13 cellular contexts compared by ENCODE assay signal in genomic region chr11:25970726-25971508, GRCh38.
DNase-seq lines count a peak whose midpoint lies in the region; ATAC-seq, FAIRE-seq and TF ChIP-seq lines count a peak whose summit lies in the region.
"Had no signal": no experiment of that assay in that cellular context is flagged by ENCODE, and none has a peak within 500 bp of the region (broad histone marks: within the 10 kb centered on the region; RNA-seq: fewer than 3 reads in every experiment).

No MANE protein-coding gene starts in this region.

- TF ChIP-seq CTCF in DND-41 (IDR thresholded peaks at IDR 0.05; ENCODE audit: borderline replicate concordance, extremely low read depth, low read length, poor library complexity, severe bottlenecking) (peak; percentile 24), GM12878 (IDR thresholded peaks at IDR 0.05 in 2 of 3, conservative IDR thresholded peaks at IDR 0.05 in 1 of 3; ENCODE audit: control insufficient read depth in 2 of 3, extremely low read depth in 1 of 3, insufficient read depth in 1 of 3, low read depth in 3 of 3, low read length in 3 of 3) (peak in 2 of 3 experiments; percentile 30 to 41; a peak in 4 of 6 replicates), neural cell (IDR thresholded peaks at IDR 0.05; ENCODE audit: poor library complexity, severe bottlenecking) (peak; percentile 15)

- H3F3A ChIP-seq in neural cell (ENCODE audit: insufficient read depth, low read length, poor library complexity, severe bottlenecking): no peaks in the 10 kb centered on the region

- intact Hi-C loops in GM12878 (cut with micrococcal nuclease; ENCODE audit: unreplicated experiment): no loop called here

- no peaks in the 10 kb centered on the region for H3K9me2 ChIP-seq in neural cell (ENCODE audit: insufficient read depth, low read length)

- TF ChIP-seq RAD21 in GM12878 (IDR thresholded peaks at IDR 0.05; ENCODE audit: insufficient read depth, low read depth, low read length): no peak
- TF ChIP-seq RAD21 in neural cell (conservative IDR thresholded peaks at IDR 0.05): no peak

- H3K4me1 ChIP-seq in DND-41 (ENCODE audit: insufficient read depth, low read length) (no peaks in the 10 kb centered on the region), GM12878 (ENCODE audit: control insufficient read depth, insufficient read depth, low read length) (no peaks in the 10 kb centered on the region)
- H3K4me1 ChIP-seq: body of pancreas, left lung, parathyroid adenoma, tibial artery had no signal

- DNase-seq in DND-41: no peak
- no peak for DNase-seq in GM12878 (ENCODE audit: low read depth, low spot score)
- no peak for DNase-seq in ecto neural progenitor cell (ENCODE audit: low spot score)
- DNase-seq in SIG-M5 (lab: John Stamatoyannopoulos, UW): no peak
- DNase-seq in cerebellum (ENCODE audit: low spot score): no peak
- DNase-seq: body of pancreas, left lung, NCI-H226, tibial artery had no signal

- no peak for TF ChIP-seq EP300 in GM12878 (IDR thresholded peaks at IDR 0.05; ENCODE audit: borderline replicate concordance in 1 of 2, control insufficient read depth in 1 of 2, low read depth in 2 of 2, low read length in 2 of 2)
- no peak for TF ChIP-seq EP300 in neural cell (conservative IDR thresholded peaks at IDR 0.05; ENCODE audit: poor library complexity, severe bottlenecking)

- H3K79me2 ChIP-seq in DND-41 (ENCODE audit: insufficient read depth, low read length) (no peaks in the 10 kb centered on the region), GM12878 (ENCODE audit: control insufficient read depth, insufficient read depth, low read length) (no peaks in the 10 kb centered on the region), neural cell (replicated peaks; ENCODE audit: insufficient read depth, low read length) (no peaks in the 10 kb centered on the region)
- H3K79me2 ChIP-seq: parathyroid adenoma had no signal

- CTCF ChIA-PET in GM12878 (lab: Yijun Ruan, JAX): no interaction called here

- in situ Hi-C loops in GM12878 (cut with MboI): no loop called here

- no peaks in the 10 kb centered on the region for H4K20me1 ChIP-seq in DND-41 (ENCODE audit: insufficient read depth, low read length)
- H4K20me1 ChIP-seq in GM12878 (ENCODE audit: control insufficient read depth, insufficient read depth): no peaks in the 10 kb centered on the region
- H4K20me1 ChIP-seq in neural cell (ENCODE audit: insufficient read depth): no peaks in the 10 kb centered on the region

- no peak overlapping the region for H3K9ac ChIP-seq in DND-41 (ENCODE audit: low read depth, low read length)
- H3K9ac ChIP-seq in GM12878 (ENCODE audit: control insufficient read depth, insufficient read depth, low read length): no peak overlapping the region
- no peak overlapping the region for H3K9ac ChIP-seq in neural cell (ENCODE audit: low read length)
- H3K9ac ChIP-seq: parathyroid adenoma had no signal

- H2AFZ ChIP-seq in DND-41 (ENCODE audit: low read depth, low read length): no peak overlapping the region
- H2AFZ ChIP-seq in GM12878 (ENCODE audit: control insufficient read depth, low read depth, low read length): no peak overlapping the region
- H2AFZ ChIP-seq in neural cell (ENCODE audit: low read depth, low read length): no peak overlapping the region
- H2AFZ ChIP-seq: parathyroid adenoma had no signal

- H3K4me3 ChIP-seq in DND-41 (ENCODE audit: low read depth in 1 of 2, low read length in 2 of 2): no peak overlapping the region
- H3K4me3 ChIP-seq in GM12878: no peak overlapping the region
- no peak overlapping the region for H3K4me3 ChIP-seq in neural cell (ENCODE audit: low read length)
- H3K4me3 ChIP-seq: body of pancreas, left lung, tibial artery had no signal

- H3K9me3 ChIP-seq in DND-41 (ENCODE audit: insufficient read depth, low read length, severe bottlenecking) (no peaks in the 10 kb centered on the region), GM12878 (replicated peaks; ENCODE audit: control insufficient read depth, insufficient read depth, low read length) (no peaks in the 10 kb centered on the region), neural cell (ENCODE audit: low read length) (no peaks in the 10 kb centered on the region)
- H3K9me3 ChIP-seq: body of pancreas, left lung, tibial artery had no signal

- ATAC-seq in DND-41 (ENCODE audit: insufficient read depth, low read depth) (no peak), HG03342 (IDR thresholded peaks at IDR 0.05; ENCODE audit: unreplicated experiment) (peak; percentile 72), GM12878 (0 out of 3 replicates have a peak, but pooled peaks have one; percentile 43)
- ATAC-seq: body of pancreas, left lung had no signal

- SMC1A ChIA-PET in GM12878 (lab: Charles Lee; ENCODE audit: uncharacterized antibody, unreplicated experiment): interaction anchor here (2.0 kb wide), 1 partner anchor 11 kb away, joined by 11 read pairs; no protein-coding TSS in a partner anchor

- H3K36me3 ChIP-seq in DND-41 (ENCODE audit: insufficient read depth, low read length) (no peaks in the 10 kb centered on the region), GM12878 (ENCODE audit: control insufficient read depth in 2 of 2, insufficient read depth in 2 of 2, low read length in 1 of 2) (no peaks in the 10 kb centered on the region), neural cell (ENCODE audit: insufficient read depth, low read length) (no peaks in the 10 kb centered on the region)
- H3K36me3 ChIP-seq: left lung, tibial artery had no signal

- RAD21 ChIA-PET in GM12878 (lab: Charles Lee; ENCODE audit: unreplicated experiment): no interaction called here

- POLR2A ChIA-PET in GM12878 (lab: Charles Lee): no interaction called here

- no peak for FAIRE-seq in GM12878 (lab: Jason Lieb, UNC)
- FAIRE-seq: G401.6 had no signal

- 12% methylated on average over 2 of the region's 2 CpGs for WGBS in GM12878 (ENCODE audit: insufficient coverage, insufficient replicate concordance, low lambda C conversion rate, missing lambda C conversion rate)

- no peak for TF ChIP-seq POLR2A in GM12878 (IDR thresholded peaks at IDR 0.05; ENCODE audit: low read depth, low read length)

- no peaks in the 10 kb centered on the region for H3K27me3 ChIP-seq in DND-41 (ENCODE audit: insufficient read depth, low read length, poor library complexity)
- no peaks in the 10 kb centered on the region for H3K27me3 ChIP-seq in GM12878 (replicated peaks in 1 of 2; ENCODE audit: control insufficient read depth in 2 of 2, insufficient read depth in 2 of 2, low read length in 1 of 2)
- H3K27me3 ChIP-seq in neural cell (ENCODE audit: insufficient read depth, low read depth, low read length): no peaks in the 10 kb centered on the region
- H3K27me3 ChIP-seq: body of pancreas, left lung, tibial artery had no signal

- H3K4me2 ChIP-seq in DND-41 (ENCODE audit: insufficient read depth, low read length) (no peak overlapping the region), GM12878 (ENCODE audit: control insufficient read depth, insufficient read depth) (no peak overlapping the region), neural cell (ENCODE audit: low read length) (no peak overlapping the region)

- H3K27ac ChIP-seq in DND-41 (ENCODE audit: low read length) (no peak overlapping the region), GM12878 (ENCODE audit: control insufficient read depth, insufficient read depth) (no peak overlapping the region), neural cell (ENCODE audit: low read length) (no peak overlapping the region)
- H3K27ac ChIP-seq: body of pancreas, left lung, parathyroid adenoma, tibial artery had no signal

- no TSS peak for BruUV-seq in GM12878 (replicated peaks; lab: Mats Ljungman, UMichigan)

TF ChIP-seq in neural cell, 6 proteins besides CTCF, POLR2A, EP300 and RAD21:
- TF ChIP-seq MXI1 (conservative IDR thresholded peaks at IDR 0.05; ENCODE audit: poor library complexity, severe bottlenecking): no peak
- no peak for TF ChIP-seq POLR2AphosphoS5 (IDR thresholded peaks at IDR 0.05)
- no peak for TF ChIP-seq EZH2 (IDR thresholded peaks at IDR 0.05; ENCODE audit: borderline replicate concordance, insufficient read depth, low read length, poor library complexity, severe bottlenecking)
- no peak for TF ChIP-seq SMC3 (conservative IDR thresholded peaks at IDR 0.05; ENCODE audit: poor library complexity)
- TF ChIP-seq, protein P1, sequence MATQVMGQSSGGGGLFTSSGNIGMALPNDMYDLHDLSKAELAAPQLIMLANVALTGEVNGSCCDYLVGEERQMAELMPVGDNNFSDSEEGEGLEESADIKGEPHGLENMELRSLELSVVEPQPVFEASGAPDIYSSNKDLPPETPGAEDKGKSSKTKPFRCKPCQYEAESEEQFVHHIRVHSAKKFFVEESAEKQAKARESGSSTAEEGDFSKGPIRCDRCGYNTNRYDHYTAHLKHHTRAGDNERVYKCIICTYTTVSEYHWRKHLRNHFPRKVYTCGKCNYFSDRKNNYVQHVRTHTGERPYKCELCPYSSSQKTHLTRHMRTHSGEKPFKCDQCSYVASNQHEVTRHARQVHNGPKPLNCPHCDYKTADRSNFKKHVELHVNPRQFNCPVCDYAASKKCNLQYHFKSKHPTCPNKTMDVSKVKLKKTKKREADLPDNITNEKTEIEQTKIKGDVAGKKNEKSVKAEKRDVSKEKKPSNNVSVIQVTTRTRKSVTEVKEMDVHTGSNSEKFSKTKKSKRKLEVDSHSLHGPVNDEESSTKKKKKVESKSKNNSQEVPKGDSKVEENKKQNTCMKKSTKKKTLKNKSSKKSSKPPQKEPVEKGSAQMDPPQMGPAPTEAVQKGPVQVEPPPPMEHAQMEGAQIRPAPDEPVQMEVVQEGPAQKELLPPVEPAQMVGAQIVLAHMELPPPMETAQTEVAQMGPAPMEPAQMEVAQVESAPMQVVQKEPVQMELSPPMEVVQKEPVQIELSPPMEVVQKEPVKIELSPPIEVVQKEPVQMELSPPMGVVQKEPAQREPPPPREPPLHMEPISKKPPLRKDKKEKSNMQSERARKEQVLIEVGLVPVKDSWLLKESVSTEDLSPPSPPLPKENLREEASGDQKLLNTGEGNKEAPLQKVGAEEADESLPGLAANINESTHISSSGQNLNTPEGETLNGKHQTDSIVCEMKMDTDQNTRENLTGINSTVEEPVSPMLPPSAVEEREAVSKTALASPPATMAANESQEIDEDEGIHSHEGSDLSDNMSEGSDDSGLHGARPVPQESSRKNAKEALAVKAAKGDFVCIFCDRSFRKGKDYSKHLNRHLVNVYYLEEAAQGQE (IDR thresholded peaks at IDR 0.05; ENCODE audit: borderline replicate concordance): no peak
- TF ChIP-seq TAF1 (IDR thresholded peaks at IDR 0.05; ENCODE audit: low read depth): no peak
